8 cellular contexts compared by ENCODE assay signal in genomic region chr1:156725683-156726280, GRCh38. TPM values are rescaled to one million over a fixed set of nuclear protein-coding genes. Genes with fewer than 3 reads are reported as not detected.
DNase-seq lines count a peak whose midpoint lies in the region; ATAC-seq and TF ChIP-seq lines count a peak whose summit lies in the region.

No MANE protein-coding gene starts in this region.

- H3K36me3 ChIP-seq in ES-I3 (ENCODE audit: insufficient read depth, low read length): peaks cover 20% of the 10 kb centered on the region

- DNase-seq in NCI-H446 treated with DMSO at 0.1 percent for 48 hours (lab: John Stamatoyannopoulos, UW): peak; percentile 72
- peak; percentile 84 for DNase-seq in activated CD4-positive, CD25-positive, alpha-beta regulatory T cell treated with anti-CD3 and anti-CD28 coated beads, Interleukin-2, amount 50 U/mL, for 72 hours
- peak; percentile 95 for DNase-seq in choroid plexus epithelial cell (ENCODE audit: low read depth)
- DNase-seq in left lobe of liver (ENCODE audit: low spot score): peak; percentile 88
- peak; percentile 65 to 69 for DNase-seq in stimulated activated CD4-positive, alpha-beta T cell treated with anti-CD3 and anti-CD28 coated beads, Interleukin-15, amount 100 ng/mL, for 48 hours (ENCODE audit: low read depth in 2 of 2)

- H3K4me1 ChIP-seq in ES-I3 (ENCODE audit: insufficient read depth, low read length): peaks cover 8% of the 10 kb centered on the region

- H3K9ac ChIP-seq in ES-I3 (ENCODE audit: low read depth, low read length): peak overlapping the region; percentile 37; the same call in 1 of the 2 replicates

- peak; percentile 98 for TF ChIP-seq CTCF in choroid plexus epithelial cell (conservative IDR thresholded peaks at IDR 0.05; ENCODE audit: low read depth, low read length)

- no peaks in the 10 kb centered on the region for H3K9me3 ChIP-seq in ES-I3 (ENCODE audit: control insufficient read depth, insufficient read depth, low read length)

- ATAC-seq in HG02938 (IDR thresholded peaks at IDR 0.05; ENCODE audit: unreplicated experiment) (peak; percentile 33), left lobe of liver (peak; percentile 83), HG03469 (IDR thresholded peaks at IDR 0.05; ENCODE audit: unreplicated experiment) (no peak)

- peak overlapping the region; percentile 52 for H3K4me3 ChIP-seq in choroid plexus epithelial cell (ENCODE audit: low read depth, low read length)

RNA-seq across cellular contexts. Expression of gene METTL25B, which starts 2.5 kb away (rescaled TPM):
- total RNA-seq in left lobe of liver: 26.8 TPM

RNA-seq across cellular contexts. Expression of gene ISG20L2, which starts 2.8 kb away (rescaled TPM):
- 10.8 TPM for total RNA-seq in left lobe of liver

RNA-seq across cellular contexts. Expression of gene MRPL24, which starts 15.1 kb away (rescaled TPM):
- total RNA-seq in left lobe of liver: 68.7 TPM

RNA-seq across cellular contexts. Expression of gene CRABP2, which starts 20.4 kb away (rescaled TPM):
- 0.33 TPM for total RNA-seq in left lobe of liver

RNA-seq across cellular contexts. Expression of gene HDGF, which starts 25.7 kb away (rescaled TPM):
- 153 TPM for total RNA-seq in left lobe of liver
